In the genomic region with DNA sequence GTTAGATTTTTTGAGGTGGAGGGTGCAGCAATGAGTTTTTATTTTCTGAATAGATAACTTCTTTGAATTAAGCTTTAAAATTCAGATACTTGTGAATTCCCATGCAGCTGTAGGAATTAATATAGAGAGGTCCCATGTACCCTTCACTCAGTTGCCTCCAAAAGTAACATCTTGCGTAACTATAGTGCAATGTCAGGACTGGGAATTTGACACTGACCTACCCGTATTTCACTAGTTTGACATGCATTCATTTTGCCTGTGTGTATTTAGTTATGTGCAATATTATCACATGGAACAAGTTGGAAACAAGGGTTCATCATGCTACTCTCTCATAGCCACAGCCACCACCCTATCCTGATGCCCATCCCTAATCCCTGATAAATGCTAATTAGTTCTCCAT, we compare ENCODE assay signal across 1 cellular context.
A peak's percentile ranks its signal among the peaks of the same experiment; 100 is the strongest.
TF ChIP-seq lines count a peak whose summit lies in the region.

No MANE protein-coding gene starts in this region.

TF ChIP-seq in IMR-90, 13 proteins besides CTCF, POLR2A, EP300 and RAD21:
- no peak for TF ChIP-seq CHD1 (IDR thresholded peaks at IDR 0.05; ENCODE audit: low read depth, low read length)
- peak; percentile 69 for TF ChIP-seq CEBPB (IDR thresholded peaks at IDR 0.05; ENCODE audit: low read depth, low read length)
